Comparison of ENCODE assay signal across 8 cellular contexts in genomic region chr16:11742041-11742535, GRCh38. TPM values are rescaled to one million over a fixed set of nuclear protein-coding genes. Genes with fewer than 3 reads are reported as not detected.
DNase-seq lines count a peak whose midpoint lies in the region; ATAC-seq and TF ChIP-seq lines count a peak whose summit lies in the region.

No MANE protein-coding gene starts in this region.

- H3K27me3 ChIP-seq in CD8-positive, alpha-beta T cell (ENCODE audit: insufficient read depth, low read length), result no peaks in the 10 kb centered on the region
- no peaks in the 10 kb centered on the region for H3K27me3 ChIP-seq in naive thymus-derived CD4-positive, alpha-beta T cell (ENCODE audit: control insufficient read depth in 2 of 2, insufficient read depth in 2 of 2, low read length in 2 of 2)
- no peaks in the 10 kb centered on the region for H3K27me3 ChIP-seq in tibial nerve

- H3K27ac ChIP-seq in CD8-positive, alpha-beta T cell (ENCODE audit: low read depth, low read length), result peak overlapping the region; percentile 79
- peak overlapping the region; percentile 90 for H3K27ac ChIP-seq in naive thymus-derived CD4-positive, alpha-beta T cell (ENCODE audit: low read depth, low read length)
- peak overlapping the region; percentile 87 to 99 (median 98) for H3K27ac ChIP-seq in tibial nerve

- intact Hi-C loops in CD8-positive, alpha-beta T cell (cut with DNase I, micrococcal nuclease), result loop anchor here (1.0 to 5.0 kb wide), 11 partner anchors 40 to 1060 kb away; partner anchors contain the start of genes SNN (in 2 of the 2), ZC3H7A (in 2 of the 2), CPPED1 (in 1 of the 2) and GSPT1 (in 1 of the 2)
- intact Hi-C loops in naive thymus-derived CD4-positive, alpha-beta T cell (cut with micrococcal nuclease), result loop anchor here (1.0 to 5.0 kb wide), 14 partner anchors 41 to 1060 kb away; partner anchors contain the start of genes CLEC16A (in 2 of the 2), RSL1D1 (in 2 of the 2), SNN (in 2 of the 2) and ZC3H7A (in 2 of the 2)

- H3K36me3 ChIP-seq in CD8-positive, alpha-beta T cell (ENCODE audit: insufficient read depth, low read length), result no peaks in the 10 kb centered on the region
- peaks cover 0 to 9% (median 0%) of the 10 kb centered on the region in 3 experiments for H3K36me3 ChIP-seq in naive thymus-derived CD4-positive, alpha-beta T cell (ENCODE audit: control insufficient read depth in 2 of 3, insufficient read depth in 3 of 3, low read length in 3 of 3)
- peaks cover 0 to under 1% (median 0%) of the 10 kb centered on the region in 3 donors for H3K36me3 ChIP-seq in tibial nerve

- peak overlapping the region; percentile 95 for H3K4me3 Mint-ChIP-seq in CD8-positive, alpha-beta T cell
- peak overlapping the region; percentile 97 for H3K4me3 Mint-ChIP-seq in endothelial cell (ENCODE audit: unreplicated experiment)
- peak overlapping the region; percentile 90 to 98 (median 94) for H3K4me3 Mint-ChIP-seq in naive thymus-derived CD4-positive, alpha-beta T cell

- H3K9me3 Mint-ChIP-seq in CD8-positive, alpha-beta T cell, result no peaks in the 10 kb centered on the region
- no peaks in the 10 kb centered on the region for H3K9me3 Mint-ChIP-seq in endothelial cell (ENCODE audit: unreplicated experiment)
- H3K9me3 Mint-ChIP-seq in naive thymus-derived CD4-positive, alpha-beta T cell, result no peaks in the 10 kb centered on the region

- H3K4me3 ChIP-seq in CD8-positive, alpha-beta T cell (ENCODE audit: low read depth, low read length), result peak overlapping the region; percentile 63
- H3K4me3 ChIP-seq in naive thymus-derived CD4-positive, alpha-beta T cell (ENCODE audit: low read length), result peak overlapping the region; percentile 92
- H3K4me3 ChIP-seq in tibial nerve, result peak overlapping the region; percentile 87 to 99 (median 94)

- H3K27ac Mint-ChIP-seq in CD8-positive, alpha-beta T cell, result peak overlapping the region; percentile 92
- peak overlapping the region; percentile 74 for H3K27ac Mint-ChIP-seq in endothelial cell (ENCODE audit: unreplicated experiment)
- peak overlapping the region; percentile 88 to 99 (median 95) for H3K27ac Mint-ChIP-seq in naive thymus-derived CD4-positive, alpha-beta T cell

- peak; percentile 29 for ATAC-seq in CD8-positive, alpha-beta T cell
- peak; percentile 25 for ATAC-seq in GM21367 (IDR thresholded peaks at IDR 0.05; ENCODE audit: unreplicated experiment)
- peak; percentile 26 for ATAC-seq in naive thymus-derived CD4-positive, alpha-beta T cell

- DNase-seq in CD8-positive, alpha-beta T cell, result peak in 6 of 7 experiments; percentile 29 to 49 (median 42)
- DNase-seq in HT-29 (ENCODE audit: low spot score) (peak; percentile 56), endothelial cell (ENCODE audit: low spot score) (peak; percentile 38), tibial nerve (ENCODE audit: low spot score in 2 of 2) (peak; percentile 12 to 15), dedifferentiated amniotic fluid mesenchymal stem cell (ENCODE audit: extremely low spot score) (no peak)
- DNase-seq in activated CD4-positive, alpha-beta T cell treated with anti-CD3 and anti-CD28 coated beads for 48 hours, result peak; percentile 64
- DNase-seq in naive thymus-derived CD4-positive, alpha-beta T cell, result peak in 4 of 9 donors; percentile 33 to 70 (median 44)

- POLR2A ChIA-PET in CD8-positive, alpha-beta T cell (lab: Charles Lee), result interaction anchor here (0.6 to 3.5 kb wide), 7 partner anchors 8 to 797 kb away, joined by 3 to 36 read pairs (median 3); partner anchors contain the start of gene ZC3H7A
- POLR2A ChIA-PET in naive thymus-derived CD4-positive, alpha-beta T cell (lab: Charles Lee), result interaction anchor here (0.6 to 4.6 kb wide), 25 partner anchors 9 to 674 kb away, joined by 3 to 67 read pairs (median 3); partner anchors contain the start of genes GSPT1, SNN and ZC3H7A

- peaks cover 30% of the 10 kb centered on the region for H3K4me1 ChIP-seq in CD8-positive, alpha-beta T cell (ENCODE audit: insufficient read depth, low read length)
- peaks cover 26 to 28% of the 10 kb centered on the region in 2 donors for H3K4me1 ChIP-seq in naive thymus-derived CD4-positive, alpha-beta T cell (ENCODE audit: control insufficient read depth in 2 of 2, insufficient read depth in 2 of 2, low read length in 2 of 2)
- H3K4me1 ChIP-seq in tibial nerve, result peaks cover 0 to 48% (median 23%) of the 10 kb centered on the region in 4 donors

- H3K36me3 Mint-ChIP-seq in CD8-positive, alpha-beta T cell, result peaks cover 16% of the 10 kb centered on the region
- no peaks in the 10 kb centered on the region for H3K36me3 Mint-ChIP-seq in endothelial cell (ENCODE audit: low read depth, unreplicated experiment)
- H3K36me3 Mint-ChIP-seq in naive thymus-derived CD4-positive, alpha-beta T cell, result peaks cover 0 to 21% (median 5%) of the 10 kb centered on the region in 5 donors

- H3K27me3 Mint-ChIP-seq in CD8-positive, alpha-beta T cell (ENCODE audit: low read depth), result no peaks in the 10 kb centered on the region
- H3K27me3 Mint-ChIP-seq in endothelial cell (ENCODE audit: unreplicated experiment), result peaks cover 6% of the 10 kb centered on the region
- no peaks in the 10 kb centered on the region for H3K27me3 Mint-ChIP-seq in naive thymus-derived CD4-positive, alpha-beta T cell

- no peak for TF ChIP-seq POLR2A in tibial nerve (IDR thresholded peaks at IDR 0.05)

- 1% methylated on average over 26 to 40 of the region's 40 CpGs for WGBS in tibial nerve, 2 donors

- H3K4me1 Mint-ChIP-seq in CD8-positive, alpha-beta T cell (ENCODE audit: low read depth), result peaks cover 48% of the 10 kb centered on the region
- H3K4me1 Mint-ChIP-seq in endothelial cell (ENCODE audit: unreplicated experiment), result peaks cover 36% of the 10 kb centered on the region
- peaks cover 45 to 58% (median 55%) of the 10 kb centered on the region in 7 donors for H3K4me1 Mint-ChIP-seq in naive thymus-derived CD4-positive, alpha-beta T cell

- CTCF ChIA-PET in CD8-positive, alpha-beta T cell (lab: Charles Lee), result interaction anchor here (1.3 to 2.1 kb wide), 2 partner anchors 28 to 56 kb away, joined by 6 to 10 read pairs; partner anchors contain the start of gene ZC3H7A
- CTCF ChIA-PET in naive thymus-derived CD4-positive, alpha-beta T cell (lab: Charles Lee), result interaction anchor here (0.9 to 2.4 kb wide), 7 partner anchors 11 to 326 kb away, joined by 3 to 14 read pairs (median 3); partner anchors contain the start of gene ZC3H7A

- no peak for TF ChIP-seq EP300 in tibial nerve (IDR thresholded peaks at IDR 0.05)

- no peaks in the 10 kb centered on the region for H3K9me3 ChIP-seq in CD8-positive, alpha-beta T cell (ENCODE audit: low read length)
- no peaks in the 10 kb centered on the region for H3K9me3 ChIP-seq in naive thymus-derived CD4-positive, alpha-beta T cell (ENCODE audit: control insufficient read depth in 2 of 3, low read length in 3 of 3)
- H3K9me3 ChIP-seq in tibial nerve, result no peaks in the 10 kb centered on the region

- TF ChIP-seq CTCF in CD8-positive, alpha-beta T cell (IDR thresholded peaks at IDR 0.05), result no peak
- TF ChIP-seq CTCF in endothelial cell (IDR thresholded peaks at IDR 0.05; ENCODE audit: unreplicated experiment), result no peak
- TF ChIP-seq CTCF in tibial nerve (IDR thresholded peaks at IDR 0.05), result no peak

RNA-seq across cellular contexts. Expression of gene TXNDC11, which starts 0.6 kb away (rescaled TPM):
- total RNA-seq in CD8-positive, alpha-beta T cell, result 100 to 1,000 TPM; 118 to 130 TPM
- total RNA-seq in HT-29 (2014; rRNA removed; shearing (Covaris generic)), result 43.2 and 49.3 TPM in 2 replicates
- total RNA-seq in endothelial cell (ENCODE audit: unreplicated experiment) (19.6 TPM), tibial nerve (10 to 100 TPM; 45.7 to 67.2 (median 51.4) TPM)
- 10 to 100 TPM; 41.2 to 80.5 (median 55.1) TPM for total RNA-seq in naive thymus-derived CD4-positive, alpha-beta T cell
- polyA plus RNA-seq in naive thymus-derived CD4-positive, alpha-beta T cell, result 10 to 100 TPM; 36.7 to 60.3 TPM

RNA-seq across cellular contexts. Expression of gene ZC3H7A, which starts 55.0 kb away (rescaled TPM):
- 100 to 1,000 TPM; 105 to 106 TPM for total RNA-seq in CD8-positive, alpha-beta T cell
- 11.4 and 14.2 TPM in 2 replicates for total RNA-seq in HT-29 (2014; rRNA removed; shearing (Covaris generic))
- total RNA-seq in endothelial cell (ENCODE audit: unreplicated experiment), result 84.7 TPM
- 100 to 1,000 TPM in 1 of 5 experiments, 10 to 100 TPM in 4; 86.9 to 102 (median 88.6) TPM for total RNA-seq in naive thymus-derived CD4-positive, alpha-beta T cell
- polyA plus RNA-seq in naive thymus-derived CD4-positive, alpha-beta T cell, result 10 to 100 TPM; 40.1 to 44.9 TPM
- total RNA-seq in tibial nerve, result 10 to 100 TPM; 59.2 to 86.7 (median 76.2) TPM
